In the genomic region with DNA sequence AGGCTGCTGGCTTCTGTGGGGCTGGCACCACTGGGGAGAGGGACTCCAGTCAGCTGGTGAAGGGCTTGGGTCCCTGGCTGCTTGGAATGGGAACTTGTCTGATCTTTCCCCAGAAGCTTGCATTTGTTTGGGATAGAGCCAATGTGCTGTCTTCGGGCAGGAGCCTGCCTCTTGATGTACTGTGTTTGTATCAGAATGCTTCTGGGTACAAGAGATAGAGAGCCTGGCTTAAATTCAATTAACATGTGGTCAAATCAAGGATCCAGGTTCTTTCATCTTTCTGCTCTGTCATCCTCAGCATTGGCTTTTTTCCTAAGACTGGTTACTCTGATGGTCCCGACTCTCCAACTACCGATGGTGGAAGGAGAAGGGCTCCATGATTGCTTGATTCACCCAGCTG, we compare ENCODE assay signal across 1 cellular context.
TF ChIP-seq lines count a peak whose summit lies in the region.

No MANE protein-coding gene starts in this region.

TF ChIP-seq in K562, 482 proteins besides CTCF, POLR2A, EP300 and RAD21 (continues in another document):
- TF ChIP-seq CHD1 (IDR thresholded peaks at IDR 0.05; ENCODE audit: low read length) = no peak
- TF ChIP-seq NCOR1 (IDR thresholded peaks at IDR 0.05) = peak; percentile 49; the same call in 1 of the 2 replicates
- TF ChIP-seq, protein P1, sequence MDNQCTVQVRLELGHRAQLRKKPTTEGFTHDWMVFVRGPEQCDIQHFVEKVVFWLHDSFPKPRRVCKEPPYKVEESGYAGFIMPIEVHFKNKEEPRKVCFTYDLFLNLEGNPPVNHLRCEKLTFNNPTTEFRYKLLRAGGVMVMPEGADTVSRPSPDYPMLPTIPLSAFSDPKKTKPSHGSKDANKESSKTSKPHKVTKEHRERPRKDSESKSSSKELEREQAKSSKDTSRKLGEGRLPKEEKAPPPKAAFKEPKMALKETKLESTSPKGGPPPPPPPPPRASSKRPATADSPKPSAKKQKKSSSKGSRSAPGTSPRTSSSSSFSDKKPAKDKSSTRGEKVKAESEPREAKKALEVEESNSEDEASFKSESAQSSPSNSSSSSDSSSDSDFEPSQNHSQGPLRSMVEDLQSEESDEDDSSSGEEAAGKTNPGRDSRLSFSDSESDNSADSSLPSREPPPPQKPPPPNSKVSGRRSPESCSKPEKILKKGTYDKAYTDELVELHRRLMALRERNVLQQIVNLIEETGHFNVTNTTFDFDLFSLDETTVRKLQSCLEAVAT (IDR thresholded peaks at IDR 0.05) = peak in 1 of 2 experiments; percentile 63; a peak in 1 of 4 replicates
- no peak for TF ChIP-seq MAFK (IDR thresholded peaks at IDR 0.05; ENCODE audit: low read length)
- peak; percentile 74 for TF ChIP-seq MAFG (tag; conservative IDR thresholded peaks at IDR 0.05)
- TF ChIP-seq TEAD4 (IDR thresholded peaks at IDR 0.05; ENCODE audit: low read length) = 0 out of 2 replicates have a peak, but pooled peaks have one; percentile 35
- no peak for TF ChIP-seq TEAD4 (CRISPR knock-in tag; IDR thresholded peaks at IDR 0.05; ENCODE audit: borderline replicate concordance)
- no peak for TF ChIP-seq ZNF239 (CRISPR knock-in tag; IDR thresholded peaks at IDR 0.05)
- no peak for TF ChIP-seq ZNF121 (CRISPR knock-in tag; conservative IDR thresholded peaks at IDR 0.05)
- TF ChIP-seq WHSC1 (IDR thresholded peaks at IDR 0.05; ENCODE audit: low read length) = no peak
- TF ChIP-seq, protein P2, sequence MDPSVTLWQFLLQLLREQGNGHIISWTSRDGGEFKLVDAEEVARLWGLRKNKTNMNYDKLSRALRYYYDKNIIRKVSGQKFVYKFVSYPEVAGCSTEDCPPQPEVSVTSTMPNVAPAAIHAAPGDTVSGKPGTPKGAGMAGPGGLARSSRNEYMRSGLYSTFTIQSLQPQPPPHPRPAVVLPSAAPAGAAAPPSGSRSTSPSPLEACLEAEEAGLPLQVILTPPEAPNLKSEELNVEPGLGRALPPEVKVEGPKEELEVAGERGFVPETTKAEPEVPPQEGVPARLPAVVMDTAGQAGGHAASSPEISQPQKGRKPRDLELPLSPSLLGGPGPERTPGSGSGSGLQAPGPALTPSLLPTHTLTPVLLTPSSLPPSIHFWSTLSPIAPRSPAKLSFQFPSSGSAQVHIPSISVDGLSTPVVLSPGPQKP (CRISPR knock-in tag; IDR thresholded peaks at IDR 0.05) = no peak
- TF ChIP-seq HDAC1 (IDR thresholded peaks at IDR 0.05) = peak in 1 of 2 experiments; percentile 35; a peak in 1 of 4 replicates
- TF ChIP-seq LEF1 (IDR thresholded peaks at IDR 0.05) = peak; percentile 88
- no peak for TF ChIP-seq FOXP1 (CRISPR knock-in tag; IDR thresholded peaks at IDR 0.05)
- TF ChIP-seq ZBTB17 (CRISPR knock-in tag; IDR thresholded peaks at IDR 0.05) = no peak
- TF ChIP-seq, protein P3, sequence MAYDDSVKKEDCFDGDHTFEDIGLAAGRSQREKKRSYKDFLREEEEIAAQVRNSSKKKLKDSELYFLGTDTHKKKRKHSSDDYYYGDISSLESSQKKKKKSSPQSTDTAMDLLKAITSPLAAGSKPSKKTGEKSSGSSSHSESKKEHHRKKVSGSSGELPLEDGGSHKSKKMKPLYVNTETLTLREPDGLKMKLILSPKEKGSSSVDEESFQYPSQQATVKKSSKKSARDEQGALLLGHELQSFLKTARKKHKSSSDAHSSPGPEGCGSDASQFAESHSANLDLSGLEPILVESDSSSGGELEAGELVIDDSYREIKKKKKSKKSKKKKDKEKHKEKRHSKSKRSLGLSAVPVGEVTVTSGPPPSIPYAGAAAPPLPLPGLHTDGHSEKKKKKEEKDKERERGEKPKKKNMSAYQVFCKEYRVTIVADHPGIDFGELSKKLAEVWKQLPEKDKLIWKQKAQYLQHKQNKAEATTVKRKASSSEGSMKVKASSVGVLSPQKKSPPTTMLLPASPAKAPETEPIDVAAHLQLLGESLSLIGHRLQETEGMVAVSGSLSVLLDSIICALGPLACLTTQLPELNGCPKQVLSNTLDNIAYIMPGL (CRISPR knock-in tag; IDR thresholded peaks at IDR 0.05) = no peak
- TF ChIP-seq, protein P4, sequence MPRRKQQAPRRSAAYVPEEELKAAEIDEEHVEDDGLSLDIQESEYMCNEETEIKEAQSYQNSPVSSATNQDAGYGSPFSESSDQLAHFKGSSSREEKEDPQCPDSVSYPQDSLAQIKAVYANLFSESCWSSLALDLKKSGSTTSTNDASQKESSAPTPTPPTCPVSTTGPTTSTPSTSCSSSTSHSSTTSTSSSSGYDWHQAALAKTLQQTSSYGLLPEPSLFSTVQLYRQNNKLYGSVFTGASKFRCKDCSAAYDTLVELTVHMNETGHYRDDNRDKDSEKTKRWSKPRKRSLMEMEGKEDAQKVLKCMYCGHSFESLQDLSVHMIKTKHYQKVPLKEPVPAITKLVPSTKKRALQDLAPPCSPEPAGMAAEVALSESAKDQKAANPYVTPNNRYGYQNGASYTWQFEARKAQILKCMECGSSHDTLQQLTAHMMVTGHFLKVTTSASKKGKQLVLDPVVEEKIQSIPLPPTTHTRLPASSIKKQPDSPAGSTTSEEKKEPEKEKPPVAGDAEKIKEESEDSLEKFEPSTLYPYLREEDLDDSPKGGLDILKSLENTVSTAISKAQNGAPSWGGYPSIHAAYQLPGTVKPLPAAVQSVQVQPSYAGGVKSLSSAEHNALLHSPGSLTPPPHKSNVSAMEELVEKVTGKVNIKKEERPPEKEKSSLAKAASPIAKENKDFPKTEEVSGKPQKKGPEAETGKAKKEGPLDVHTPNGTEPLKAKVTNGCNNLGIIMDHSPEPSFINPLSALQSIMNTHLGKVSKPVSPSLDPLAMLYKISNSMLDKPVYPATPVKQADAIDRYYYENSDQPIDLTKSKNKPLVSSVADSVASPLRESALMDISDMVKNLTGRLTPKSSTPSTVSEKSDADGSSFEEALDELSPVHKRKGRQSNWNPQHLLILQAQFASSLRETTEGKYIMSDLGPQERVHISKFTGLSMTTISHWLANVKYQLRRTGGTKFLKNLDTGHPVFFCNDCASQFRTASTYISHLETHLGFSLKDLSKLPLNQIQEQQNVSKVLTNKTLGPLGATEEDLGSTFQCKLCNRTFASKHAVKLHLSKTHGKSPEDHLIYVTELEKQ (CRISPR knock-in tag; IDR thresholded peaks at IDR 0.05) = no peak
- TF ChIP-seq ATF7 (IDR thresholded peaks at IDR 0.05) = no peak
- TF ChIP-seq CBFA2T2 (conservative IDR thresholded peaks at IDR 0.05) = peak; percentile 49
- TF ChIP-seq, protein P5, sequence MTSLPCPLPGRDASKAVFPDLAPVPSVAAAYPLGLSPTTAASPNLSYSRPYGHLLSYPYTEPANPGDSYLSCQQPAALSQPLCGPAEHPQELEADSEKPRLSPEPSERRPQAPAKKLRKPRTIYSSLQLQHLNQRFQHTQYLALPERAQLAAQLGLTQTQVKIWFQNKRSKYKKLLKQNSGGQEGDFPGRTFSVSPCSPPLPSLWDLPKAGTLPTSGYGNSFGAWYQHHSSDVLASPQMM (CRISPR knock-in tag; IDR thresholded peaks at IDR 0.05) = no peak
- no peak for TF ChIP-seq HNRNPUL1 (IDR thresholded peaks at IDR 0.05; ENCODE audit: low read length)
- TF ChIP-seq MEIS2 (IDR thresholded peaks at IDR 0.05; ENCODE audit: partially characterized antibody) = peak; percentile 42
- TF ChIP-seq ZNF140 (CRISPR knock-in tag; IDR thresholded peaks at IDR 0.05) = no peak
- TF ChIP-seq SMC3 (conservative IDR thresholded peaks at IDR 0.05; ENCODE audit: insufficient read depth, low read depth, low read length) = no peak
- TF ChIP-seq FOS (IDR thresholded peaks at IDR 0.05; ENCODE audit: extremely low read depth, insufficient read length) = no peak
- no peak for TF ChIP-seq ILF3 (IDR thresholded peaks at IDR 0.05; ENCODE audit: borderline replicate concordance)
- no peak for TF ChIP-seq HNRNPH1 (optimal IDR thresholded peaks at IDR 0.05; ENCODE audit: low read depth, low read length)
- TF ChIP-seq, protein P6, sequence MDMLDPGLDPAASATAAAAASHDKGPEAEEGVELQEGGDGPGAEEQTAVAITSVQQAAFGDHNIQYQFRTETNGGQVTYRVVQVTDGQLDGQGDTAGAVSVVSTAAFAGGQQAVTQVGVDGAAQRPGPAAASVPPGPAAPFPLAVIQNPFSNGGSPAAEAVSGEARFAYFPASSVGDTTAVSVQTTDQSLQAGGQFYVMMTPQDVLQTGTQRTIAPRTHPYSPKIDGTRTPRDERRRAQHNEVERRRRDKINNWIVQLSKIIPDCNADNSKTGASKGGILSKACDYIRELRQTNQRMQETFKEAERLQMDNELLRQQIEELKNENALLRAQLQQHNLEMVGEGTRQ (CRISPR knock-in tag; IDR thresholded peaks at IDR 0.05) = no peak
- TF ChIP-seq RBM25 (IDR thresholded peaks at IDR 0.05; ENCODE audit: low read depth, low read length, severe bottlenecking) = no peak
- TF ChIP-seq CBFA2T3 (IDR thresholded peaks at IDR 0.05) = peak; percentile 73
- no peak for TF ChIP-seq TCF7 (IDR thresholded peaks at IDR 0.05; ENCODE audit: borderline replicate concordance)
- no peak for TF ChIP-seq SRF (CRISPR knock-in tag; IDR thresholded peaks at IDR 0.05)
- TF ChIP-seq STAT5A (IDR thresholded peaks at IDR 0.05; ENCODE audit: borderline replicate concordance, low read length) = peak; percentile 15; the same call in 1 of the 2 replicates
- TF ChIP-seq TCF3 (CRISPR knock-in tag; IDR thresholded peaks at IDR 0.05) = peak; percentile 80
- TF ChIP-seq ZNF263 (CRISPR knock-in tag; IDR thresholded peaks at IDR 0.05; ENCODE audit: borderline replicate concordance) = no peak
- TF ChIP-seq ELF2 (CRISPR knock-in tag; IDR thresholded peaks at IDR 0.05) = no peak
- TF ChIP-seq TAL1 (IDR thresholded peaks at IDR 0.05) = peak; percentile 66
- TF ChIP-seq GATA2 (CRISPR knock-in tag; IDR thresholded peaks at IDR 0.05) = no peak
- TF ChIP-seq PYGO2 (tag; IDR thresholded peaks at IDR 0.05) = no peak
- TF ChIP-seq NFIC (IDR thresholded peaks at IDR 0.05) = peak; percentile 61
- TF ChIP-seq, protein P7, sequence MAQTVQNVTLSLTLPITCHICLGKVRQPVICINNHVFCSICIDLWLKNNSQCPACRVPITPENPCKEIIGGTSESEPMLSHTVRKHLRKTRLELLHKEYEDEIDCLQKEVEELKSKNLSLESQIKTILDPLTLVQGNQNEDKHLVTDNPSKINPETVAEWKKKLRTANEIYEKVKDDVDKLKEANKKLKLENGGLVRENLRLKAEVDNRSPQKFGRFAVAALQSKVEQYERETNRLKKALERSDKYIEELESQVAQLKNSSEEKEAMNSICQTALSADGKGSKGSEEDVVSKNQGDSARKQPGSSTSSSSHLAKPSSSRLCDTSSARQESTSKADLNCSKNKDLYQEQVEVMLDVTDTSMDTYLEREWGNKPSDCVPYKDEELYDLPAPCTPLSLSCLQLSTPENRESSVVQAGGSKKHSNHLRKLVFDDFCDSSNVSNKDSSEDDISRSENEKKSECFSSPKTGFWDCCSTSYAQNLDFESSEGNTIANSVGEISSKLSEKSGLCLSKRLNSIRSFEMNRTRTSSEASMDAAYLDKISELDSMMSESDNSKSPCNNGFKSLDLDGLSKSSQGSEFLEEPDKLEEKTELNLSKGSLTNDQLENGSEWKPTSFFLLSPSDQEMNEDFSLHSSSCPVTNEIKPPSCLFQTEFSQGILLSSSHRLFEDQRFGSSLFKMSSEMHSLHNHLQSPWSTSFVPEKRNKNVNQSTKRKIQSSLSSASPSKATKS (CRISPR knock-in tag; IDR thresholded peaks at IDR 0.05) = no peak
- 0 out of 2 replicates have a peak, but pooled peaks have one; percentile 42 for TF ChIP-seq HDAC2 (IDR thresholded peaks at IDR 0.05)
- no peak for TF ChIP-seq BHLHE40 (IDR thresholded peaks at IDR 0.05; ENCODE audit: low read length)
- no peak for TF ChIP-seq CREBBP (IDR thresholded peaks at IDR 0.05; ENCODE audit: low read depth, low read length)
- TF ChIP-seq KLF16 (IDR thresholded peaks at IDR 0.05) = no peak
- peak in 1 of 2 experiments; percentile 41; a peak in 1 of 4 replicates for TF ChIP-seq RCOR1 (IDR thresholded peaks at IDR 0.05; ENCODE audit: borderline replicate concordance in 1 of 2, low read depth in 2 of 2, low read length in 2 of 2)
- peak; percentile 13; the same call in 1 of the 2 replicates for TF ChIP-seq SOX6 (IDR thresholded peaks at IDR 0.05)
- no peak for TF ChIP-seq KDM2B (CRISPR knock-in tag; IDR thresholded peaks at IDR 0.05)
- TF ChIP-seq DNMT1 (IDR thresholded peaks at IDR 0.05) = no peak
- TF ChIP-seq KDM1A (IDR thresholded peaks at IDR 0.05) = peak; percentile 48 to 69; a peak in 3 of 4 replicates
- no peak for TF ChIP-seq NONO (IDR thresholded peaks at IDR 0.05; ENCODE audit: low read depth in 2 of 2, low read length in 1 of 2)
- TF ChIP-seq RFX7 (CRISPR knock-in tag; IDR thresholded peaks at IDR 0.05) = no peak
- TF ChIP-seq HDAC8 (tag; IDR thresholded peaks at IDR 0.05) = no peak
- no peak for TF ChIP-seq FOSL1 (tag; conservative IDR thresholded peaks at IDR 0.05)
- TF ChIP-seq FOXJ2 (tag; IDR thresholded peaks at IDR 0.05) = peak; percentile 71; the same call in 1 of the 2 replicates
- no peak for TF ChIP-seq SIRT6 (IDR thresholded peaks at IDR 0.05; ENCODE audit: low read depth, low read length)
- TF ChIP-seq NFE2 (IDR thresholded peaks at IDR 0.05; ENCODE audit: low read depth) = peak; percentile 47; the same call in 1 of the 2 replicates
- TF ChIP-seq PRMT5 (CRISPR knock-in tag; IDR thresholded peaks at IDR 0.05) = no peak
- peak; percentile 67; the same call in 1 of the 2 replicates for TF ChIP-seq ARID1B (IDR thresholded peaks at IDR 0.05)
- TF ChIP-seq RBM14 (IDR thresholded peaks at IDR 0.05; ENCODE audit: borderline replicate concordance, insufficient read depth, low read depth, low read length) = no peak
- TF ChIP-seq, protein P8, sequence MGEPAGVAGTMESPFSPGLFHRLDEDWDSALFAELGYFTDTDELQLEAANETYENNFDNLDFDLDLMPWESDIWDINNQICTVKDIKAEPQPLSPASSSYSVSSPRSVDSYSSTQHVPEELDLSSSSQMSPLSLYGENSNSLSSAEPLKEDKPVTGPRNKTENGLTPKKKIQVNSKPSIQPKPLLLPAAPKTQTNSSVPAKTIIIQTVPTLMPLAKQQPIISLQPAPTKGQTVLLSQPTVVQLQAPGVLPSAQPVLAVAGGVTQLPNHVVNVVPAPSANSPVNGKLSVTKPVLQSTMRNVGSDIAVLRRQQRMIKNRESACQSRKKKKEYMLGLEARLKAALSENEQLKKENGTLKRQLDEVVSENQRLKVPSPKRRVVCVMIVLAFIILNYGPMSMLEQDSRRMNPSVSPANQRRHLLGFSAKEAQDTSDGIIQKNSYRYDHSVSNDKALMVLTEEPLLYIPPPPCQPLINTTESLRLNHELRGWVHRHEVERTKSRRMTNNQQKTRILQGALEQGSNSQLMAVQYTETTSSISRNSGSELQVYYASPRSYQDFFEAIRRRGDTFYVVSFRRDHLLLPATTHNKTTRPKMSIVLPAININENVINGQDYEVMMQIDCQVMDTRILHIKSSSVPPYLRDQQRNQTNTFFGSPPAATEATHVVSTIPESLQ (CRISPR knock-in tag; IDR thresholded peaks at IDR 0.05) = no peak
- 0 out of 2 replicates have a peak, but pooled peaks have one; percentile 37 for TF ChIP-seq MTA2 (IDR thresholded peaks at IDR 0.05; ENCODE audit: low read depth)
- no peak for TF ChIP-seq FOXM1 (IDR thresholded peaks at IDR 0.05; ENCODE audit: low read depth)
- TF ChIP-seq FOXM1 (CRISPR knock-in tag; IDR thresholded peaks at IDR 0.05; ENCODE audit: low read depth) = no peak
- TF ChIP-seq, protein P9, sequence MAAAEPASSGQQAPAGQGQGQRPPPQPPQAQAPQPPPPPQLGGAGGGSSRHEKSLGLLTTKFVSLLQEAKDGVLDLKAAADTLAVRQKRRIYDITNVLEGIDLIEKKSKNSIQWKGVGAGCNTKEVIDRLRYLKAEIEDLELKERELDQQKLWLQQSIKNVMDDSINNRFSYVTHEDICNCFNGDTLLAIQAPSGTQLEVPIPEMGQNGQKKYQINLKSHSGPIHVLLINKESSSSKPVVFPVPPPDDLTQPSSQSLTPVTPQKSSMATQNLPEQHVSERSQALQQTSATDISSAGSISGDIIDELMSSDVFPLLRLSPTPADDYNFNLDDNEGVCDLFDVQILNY (CRISPR knock-in tag; IDR thresholded peaks at IDR 0.05) = no peak
- TF ChIP-seq CBX2 (IDR thresholded peaks at IDR 0.05; ENCODE audit: insufficient read depth, low read length, poor library complexity, severe bottlenecking) = no peak
